8 cellular contexts compared by ENCODE assay signal in genomic region chr1:28248273-28249012, GRCh38. TPM values are rescaled to one million over a fixed set of nuclear protein-coding genes. Genes with fewer than 3 reads are reported as not detected.
DNase-seq lines count a peak whose midpoint lies in the region; ATAC-seq and TF ChIP-seq lines count a peak whose summit lies in the region.

No MANE protein-coding gene starts in this region.

- POLR2A ChIA-PET in OCI-LY7 (lab: Charles Lee), result interaction anchor here (0.5 to 7.3 kb wide), 18 partner anchors 10 to 405 kb away, joined by 3 to 71 read pairs (median 7); partner anchors contain the start of genes ATP5IF1, MED18, RCC1 and SESN2

- H3K4me1 ChIP-seq in OCI-LY7 (ENCODE audit: insufficient read depth, low read length, poor library complexity, severe bottlenecking), result peaks cover 58% of the 10 kb centered on the region
- no peaks in the 10 kb centered on the region for H3K4me1 ChIP-seq in esophagus (ENCODE audit: control insufficient read depth in 2 of 2, insufficient read depth in 2 of 2, low read length in 1 of 2)
- H3K4me1 ChIP-seq in muscle layer of colon (ENCODE audit: insufficient read depth, low read length), result peaks cover 25% of the 10 kb centered on the region

- DNase-seq in DMS79 treated with DMSO at 0.1 percent for 48 hours (lab: John Stamatoyannopoulos, UW) (peak; percentile 83), HuH-7.5 (ENCODE audit: low spot score) (peak; percentile 40), OCI-LY7 (ENCODE audit: low spot score) (peak; percentile 88), activated T-cell treated with anti-CD3 and anti-CD28 coated beads for 48 hours (ENCODE audit: low read depth) (peak; percentile 74)
- peak; percentile 60 to 68 for DNase-seq in stimulated activated CD8-positive, alpha-beta memory T cell treated with anti-CD3 and anti-CD28 coated beads, Interleukin-4, amount 100 ng/mL, for 4 hours (ENCODE audit: low read depth in 2 of 2, low spot score in 1 of 2)

- no peaks in the 10 kb centered on the region for H4K20me1 ChIP-seq in OCI-LY7 (ENCODE audit: insufficient read depth, low read length)

- ATAC-seq in GM19328 (IDR thresholded peaks at IDR 0.05; ENCODE audit: unreplicated experiment), result no peak

- H3K27ac ChIP-seq in OCI-LY7 (ENCODE audit: low read depth, low read length, poor library complexity, severe bottlenecking), result peak overlapping the region; percentile 88
- peak overlapping the region; percentile 68 to 82 for H3K27ac ChIP-seq in esophagus (ENCODE audit: low read depth in 2 of 2, low read length in 1 of 2)
- peak overlapping the region; percentile 86 for H3K27ac ChIP-seq in muscle layer of colon (ENCODE audit: low read depth, low read length)

- H3K36me3 ChIP-seq in OCI-LY7 (ENCODE audit: insufficient read depth, low read length) (peaks cover under 1% of the 10 kb centered on the region; the same call in 1 of the 2 replicates), esophagus (ENCODE audit: control insufficient read depth in 2 of 2, insufficient read depth in 2 of 2, low read length in 1 of 2) (no peaks in the 10 kb centered on the region), muscle layer of colon (ENCODE audit: insufficient read depth, low read length) (no peaks in the 10 kb centered on the region)

- peak overlapping the region; percentile 10 for H3K9ac ChIP-seq in muscle layer of colon (ENCODE audit: low read length)

- H3K27me3 ChIP-seq in esophagus (ENCODE audit: control insufficient read depth in 1 of 2, insufficient read depth in 2 of 2, low read length in 2 of 2), result no peaks in the 10 kb centered on the region
- H3K27me3 ChIP-seq in muscle layer of colon (ENCODE audit: control insufficient read depth in 1 of 2, insufficient read depth in 2 of 2, low read length in 2 of 2), result no peaks in the 10 kb centered on the region

- H2AFZ ChIP-seq in OCI-LY7 (ENCODE audit: low read length), result peak overlapping the region; percentile 94

- TF ChIP-seq CTCF in OCI-LY7 (conservative IDR thresholded peaks at IDR 0.05; ENCODE audit: low read length), result peak; percentile 100

- peaks cover 12% of the 10 kb centered on the region; the same call in 1 of the 2 replicates for H3K79me2 ChIP-seq in OCI-LY7 (ENCODE audit: insufficient read depth, low read depth, low read length)

- H3K9me2 ChIP-seq in OCI-LY7 (ENCODE audit: insufficient read depth, low read length), result no peaks in the 10 kb centered on the region

- H3K9me3 ChIP-seq in OCI-LY7 (ENCODE audit: low read length) (no peaks in the 10 kb centered on the region), esophagus (ENCODE audit: control insufficient read depth in 2 of 2, insufficient read depth in 1 of 2, low read depth in 1 of 2, low read length in 1 of 2) (no peaks in the 10 kb centered on the region), muscle layer of colon (ENCODE audit: low read length) (no peaks in the 10 kb centered on the region)

- peak overlapping the region; percentile 72 for H3K4me3 ChIP-seq in OCI-LY7 (ENCODE audit: low read depth, low read length, poor library complexity, severe bottlenecking)
- H3K4me3 ChIP-seq in esophagus (ENCODE audit: low read depth in 1 of 2, low read length in 2 of 2), result peak overlapping the region in 1 of 2 donors; percentile 19
- H3K4me3 ChIP-seq in muscle layer of colon (ENCODE audit: low read depth in 1 of 2, low read length in 2 of 2), result peak overlapping the region in 1 of 2 donors; percentile 23

- CTCF ChIA-PET in OCI-LY7 (lab: Charles Lee; ENCODE audit: unreplicated experiment), result interaction anchor here (0.5 to 1.6 kb wide), 6 partner anchors 10 to 355 kb away, joined by 3 to 12 read pairs (median 4); no protein-coding TSS in a partner anchor

- H3K4me2 ChIP-seq in OCI-LY7 (ENCODE audit: low read length), result peak overlapping the region; percentile 99

- 2 to 3% methylated on average over 12 of the region's 12 CpGs for WGBS in esophagus, 2 donors

- intact Hi-C loops in OCI-LY7 (cut with micrococcal nuclease; ENCODE audit: unreplicated experiment), result loop anchor here (1.0 to 5.0 kb wide), 6 partner anchors 11 to 394 kb away; partner anchors contain the start of genes MED18, PHACTR4, SESN2 and TAF12

- BruUV-seq in OCI-LY7 (replicated peaks; lab: Mats Ljungman, UMichigan), result no TSS peak

RNA-seq across cellular contexts. Expression of gene SESN2, which starts 10.9 kb away (rescaled TPM):
- total RNA-seq in OCI-LY7 (2014; rRNA removed; shearing (Covaris generic)), result 18.3 and 22.8 TPM in 2 replicates
- 37.6 and 41.2 TPM in 2 replicates for total RNA-seq in OCI-LY7 (2022)
- polyA plus RNA-seq in esophagus, result 10 to 100 TPM; 15.7 to 24.9 TPM

RNA-seq across cellular contexts. Expression of gene ATP5IF1, which starts 12.5 kb away (rescaled TPM):
- 410 and 604 TPM in 2 replicates for total RNA-seq in OCI-LY7 (2014; rRNA removed; shearing (Covaris generic))
- total RNA-seq in OCI-LY7 (2022), result 321 and 330 TPM in 2 replicates
- polyA plus RNA-seq in esophagus, result 100 to 1,000 TPM; 283 to 534 TPM

RNA-seq across cellular contexts. Expression of gene DNAJC8, which starts 15.6 kb away (rescaled TPM):
- 71.1 and 94.6 TPM in 2 replicates for total RNA-seq in OCI-LY7 (2014; rRNA removed; shearing (Covaris generic))
- total RNA-seq in OCI-LY7 (2022), result 121 and 129 TPM in 2 replicates
- 10 to 100 TPM; 39.8 to 57.4 TPM for polyA plus RNA-seq in esophagus
